1 cellular context compared by ENCODE assay signal in genomic region chr2:196195758-196196157, GRCh38.
TF ChIP-seq lines count a peak whose summit lies in the region.

No MANE protein-coding gene starts in this region.

TF ChIP-seq in GM12878, 131 proteins besides CTCF, POLR2A, EP300 and RAD21:
- TF ChIP-seq ZNF592 (IDR thresholded peaks at IDR 0.05) (no peak), ZBED1 (IDR thresholded peaks at IDR 0.05; ENCODE audit: borderline replicate concordance) (no peak), ZNF217 (IDR thresholded peaks at IDR 0.05) (no peak), E2F8 (IDR thresholded peaks at IDR 0.05; ENCODE audit: low read depth, partially characterized antibody) (no peak), JUND (IDR thresholded peaks at IDR 0.05; ENCODE audit: low read depth, low read length) (no peak), SPI1 (IDR thresholded peaks at IDR 0.05; ENCODE audit: borderline replicate concordance, insufficient read depth, low read depth, low read length) (no peak), STAT1 (conservative IDR thresholded peaks at IDR 0.05) (no peak), BRCA1 (IDR thresholded peaks at IDR 0.05; ENCODE audit: low read depth, low read length) (no peak), HCFC1 (IDR thresholded peaks at IDR 0.05; ENCODE audit: low read length) (no peak)
